In the genomic region with DNA sequence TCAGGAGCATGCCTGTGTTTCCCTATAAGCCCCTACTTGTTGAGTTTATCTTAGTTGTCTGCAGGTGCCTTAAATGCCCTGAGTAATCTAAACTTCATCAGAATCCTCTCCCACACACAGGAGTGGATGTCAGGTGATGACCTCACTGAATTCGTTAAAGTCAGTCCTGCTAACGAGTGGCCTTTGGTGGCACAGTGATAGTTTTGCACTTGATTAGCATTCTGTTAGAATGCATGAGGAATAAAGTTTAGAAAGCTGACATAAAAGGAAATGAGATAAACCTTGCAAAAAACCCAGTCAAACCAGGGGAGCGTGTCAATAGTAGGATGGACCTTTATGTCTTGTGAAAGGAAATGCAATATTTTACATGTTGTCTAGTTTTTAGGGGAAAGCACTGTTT, we compare ENCODE assay signal across 1 cellular context.
A peak's percentile ranks its signal among the peaks of the same experiment; 100 is the strongest.
TF ChIP-seq lines count a peak whose summit lies in the region.

No MANE protein-coding gene starts in this region.

TF ChIP-seq in K562, 482 proteins besides CTCF, POLR2A, EP300 and RAD21 (continued from another document):
- TF ChIP-seq, protein P1, sequence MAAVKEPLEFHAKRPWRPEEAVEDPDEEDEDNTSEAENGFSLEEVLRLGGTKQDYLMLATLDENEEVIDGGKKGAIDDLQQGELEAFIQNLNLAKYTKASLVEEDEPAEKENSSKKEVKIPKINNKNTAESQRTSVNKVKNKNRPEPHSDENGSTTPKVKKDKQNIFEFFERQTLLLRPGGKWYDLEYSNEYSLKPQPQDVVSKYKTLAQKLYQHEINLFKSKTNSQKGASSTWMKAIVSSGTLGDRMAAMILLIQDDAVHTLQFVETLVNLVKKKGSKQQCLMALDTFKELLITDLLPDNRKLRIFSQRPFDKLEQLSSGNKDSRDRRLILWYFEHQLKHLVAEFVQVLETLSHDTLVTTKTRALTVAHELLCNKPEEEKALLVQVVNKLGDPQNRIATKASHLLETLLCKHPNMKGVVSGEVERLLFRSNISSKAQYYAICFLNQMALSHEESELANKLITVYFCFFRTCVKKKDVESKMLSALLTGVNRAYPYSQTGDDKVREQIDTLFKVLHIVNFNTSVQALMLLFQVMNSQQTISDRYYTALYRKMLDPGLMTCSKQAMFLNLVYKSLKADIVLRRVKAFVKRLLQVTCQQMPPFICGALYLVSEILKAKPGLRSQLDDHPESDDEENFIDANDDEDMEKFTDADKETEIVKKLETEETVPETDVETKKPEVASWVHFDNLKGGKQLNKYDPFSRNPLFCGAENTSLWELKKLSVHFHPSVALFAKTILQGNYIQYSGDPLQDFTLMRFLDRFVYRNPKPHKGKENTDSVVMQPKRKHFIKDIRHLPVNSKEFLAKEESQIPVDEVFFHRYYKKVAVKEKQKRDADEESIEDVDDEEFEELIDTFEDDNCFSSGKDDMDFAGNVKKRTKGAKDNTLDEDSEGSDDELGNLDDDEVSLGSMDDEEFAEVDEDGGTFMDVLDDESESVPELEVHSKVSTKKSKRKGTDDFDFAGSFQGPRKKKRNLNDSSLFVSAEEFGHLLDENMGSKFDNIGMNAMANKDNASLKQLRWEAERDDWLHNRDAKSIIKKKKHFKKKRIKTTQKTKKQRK (IDR thresholded peaks at IDR 0.05; ENCODE audit: borderline replicate concordance, low read depth, low read length) = no peak
- peak; percentile 50; the same call in 1 of the 2 replicates for TF ChIP-seq CBFA2T3 (IDR thresholded peaks at IDR 0.05)
- no peak for TF ChIP-seq XRCC4 (IDR thresholded peaks at IDR 0.05; ENCODE audit: extremely low read depth, insufficient read depth, insufficient read length)
